In the genomic region with DNA sequence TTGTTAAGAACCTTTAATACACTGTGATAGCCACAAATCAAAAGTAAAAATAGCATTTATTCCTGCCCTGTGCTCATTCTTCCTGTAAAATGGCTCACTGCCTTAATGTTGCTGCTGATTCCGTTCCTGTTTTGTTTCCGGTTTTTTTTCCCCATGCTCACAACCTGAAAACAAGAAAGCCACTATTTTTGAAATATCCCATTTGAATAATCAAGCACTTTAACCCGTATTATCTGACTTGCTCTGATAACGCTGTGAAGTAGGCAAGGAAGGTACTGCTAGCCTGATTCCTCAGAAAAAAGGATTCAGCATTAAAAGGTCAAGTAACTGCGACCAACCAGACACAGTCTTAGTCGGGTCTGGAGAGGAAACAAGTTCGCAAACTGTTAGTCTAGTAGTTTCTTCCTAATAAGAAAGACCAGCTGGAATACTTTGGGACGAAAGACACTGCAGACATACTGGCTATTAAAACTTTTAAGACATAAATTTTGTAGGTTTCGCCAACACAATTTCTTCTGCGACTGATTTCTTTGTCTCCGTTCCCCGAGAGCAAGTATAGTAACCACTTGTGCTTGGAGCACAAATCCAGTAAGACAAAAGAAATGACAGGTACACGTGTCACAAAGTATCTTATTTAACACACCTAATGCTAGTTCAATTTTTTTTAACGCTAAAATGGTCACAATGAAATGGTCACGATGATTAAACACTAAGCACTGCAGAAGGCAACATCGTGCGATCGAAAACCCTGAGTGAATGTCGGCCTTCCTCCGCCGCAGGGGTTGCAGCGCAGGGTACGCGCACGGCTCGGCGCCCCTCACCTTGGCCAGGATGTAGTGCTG, we compare ENCODE assay signal across 8 cellular contexts.
DNase-seq lines count a peak whose midpoint lies in the region; ATAC-seq and TF ChIP-seq lines count a peak whose summit lies in the region.

No MANE protein-coding gene starts in this region.

- H3K9me3 ChIP-seq in parathyroid adenoma (ENCODE audit: control insufficient read depth, low read length): no peaks in the 10 kb centered on the region

- no peak for TF ChIP-seq CTCF in parathyroid adenoma (IDR thresholded peaks at IDR 0.05)

- H3K27ac ChIP-seq in parathyroid adenoma: peak overlapping the region; percentile 89

- DNase-seq in NCI-H1694 treated with DMSO at 0.1 percent for 48 hours (lab: John Stamatoyannopoulos, UW) (peak; percentile 39), NCI-H1694 (lab: John Stamatoyannopoulos, UW) (no peak), NCI-H1092 treated with DMSO at 0.1 percent for 48 hours (lab: John Stamatoyannopoulos, UW) (peak; percentile 84), globus pallidus (ENCODE audit: low spot score) (peak; percentile 17)
- DNase-seq in activated T-cell treated with anti-CD3 and anti-CD28 coated beads, Interleukin-2, amount 50 U/mL, for 24 hours: no peak

- no peaks in the 10 kb centered on the region for H3K36me3 ChIP-seq in parathyroid adenoma (ENCODE audit: control insufficient read depth, insufficient read depth, low read length)

- H2AFZ ChIP-seq in parathyroid adenoma: peak overlapping the region; percentile 89

- ATAC-seq in HG02571 (IDR thresholded peaks at IDR 0.05; ENCODE audit: unreplicated experiment) (peak; percentile 1), HG03457 (IDR thresholded peaks at IDR 0.05; ENCODE audit: unreplicated experiment) (no peak)

- H3K27ac Mint-ChIP-seq in activated T-cell treated with anti-CD3 and anti-CD28 coated beads, Interleukin-2, amount 50 U/mL, for 24 hours: peak overlapping the region; percentile 97

- no peaks in the 10 kb centered on the region for H3K4me1 ChIP-seq in parathyroid adenoma

- H3K4me1 Mint-ChIP-seq in activated T-cell treated with anti-CD3 and anti-CD28 coated beads, Interleukin-2, amount 50 U/mL, for 24 hours (ENCODE audit: low read depth): peaks cover 57% of the 10 kb centered on the region

- no peaks in the 10 kb centered on the region for H3K27me3 Mint-ChIP-seq in activated T-cell treated with anti-CD3 and anti-CD28 coated beads, Interleukin-2, amount 50 U/mL, for 24 hours

- no peaks in the 10 kb centered on the region for H3K9me3 Mint-ChIP-seq in activated T-cell treated with anti-CD3 and anti-CD28 coated beads, Interleukin-2, amount 50 U/mL, for 24 hours

- peaks cover 2% of the 10 kb centered on the region for H3K79me2 ChIP-seq in parathyroid adenoma

- no peak overlapping the region for H3K9ac ChIP-seq in parathyroid adenoma

- peak overlapping the region; percentile 88 for H3K4me3 ChIP-seq in parathyroid adenoma (ENCODE audit: low read depth, low read length)

- peak overlapping the region; percentile 93 for H3K4me3 Mint-ChIP-seq in activated T-cell treated with anti-CD3 and anti-CD28 coated beads, Interleukin-2, amount 50 U/mL, for 24 hours

- peaks cover 66% of the 10 kb centered on the region for H3K36me3 Mint-ChIP-seq in activated T-cell treated with anti-CD3 and anti-CD28 coated beads, Interleukin-2, amount 50 U/mL, for 24 hours (ENCODE audit: low read depth)

- no peaks in the 10 kb centered on the region for H3K27me3 ChIP-seq in parathyroid adenoma (ENCODE audit: control insufficient read depth, insufficient read depth, low read length)

- peak overlapping the region; percentile 91 for H3K4me2 ChIP-seq in parathyroid adenoma (ENCODE audit: low read length)

Comparison
In these comparisons a context has a peak if more than half of its experiments do, and no peak if none do; other contexts are left out.
1. DNase-seq: peak in NCI-H1694 treated with DMSO at 0.1 percent for 48 hours (single experiment), NCI-H1092 treated with DMSO at 0.1 percent for 48 hours (single experiment) and globus pallidus (single experiment); none in NCI-H1694 (single experiment) and activated T-cell treated with anti-CD3 and anti-CD28 coated beads, Interleukin-2, amount 50 U/mL, for 24 hours (single experiment).